Comparison of ENCODE assay signal across 11 cellular contexts in genomic region chr3:48929358-48930035, GRCh38. TPM values are rescaled to one million over a fixed set of nuclear protein-coding genes. Genes with fewer than 3 reads are reported as not detected.
DNase-seq lines count a peak whose midpoint lies in the region; ATAC-seq and TF ChIP-seq lines count a peak whose summit lies in the region.
"Had no signal": no experiment of that assay in that cellular context is flagged by ENCODE, and none has a peak within 500 bp of the region (broad histone marks: within the 10 kb centered on the region; RNA-seq: fewer than 3 reads in every experiment).

No MANE protein-coding gene starts in this region.

- no peaks in the 10 kb centered on the region for H3K9me3 Mint-ChIP-seq in stimulated activated naive CD8-positive, alpha-beta T cell treated with anti-CD3 and anti-CD28 coated beads, Interleukin-15, Interleukin-2, amounts not matched to agents 100 ng/mL and 50 ng/mL, for 24 hours
- H3K9me3 Mint-ChIP-seq in stimulated activated naive CD8-positive, alpha-beta T cell treated with anti-CD3 and anti-CD28 coated beads, Interleukin-15, amount 100 ng/mL, for 72 hours, result no peaks in the 10 kb centered on the region
- H3K9me3 Mint-ChIP-seq in activated CD8-positive, alpha-beta T cell treated with anti-CD3 and anti-CD28 coated beads for 36 hours, result no peaks in the 10 kb centered on the region
- H3K9me3 Mint-ChIP-seq in immature natural killer cell, result no peaks in the 10 kb centered on the region

- no peak for DNase-seq in stimulated activated naive CD8-positive, alpha-beta T cell treated with anti-CD3 and anti-CD28 coated beads, Interleukin-15, amount 100 ng/mL, for 72 hours
- no peak for DNase-seq in activated CD8-positive, alpha-beta T cell treated with anti-CD3 and anti-CD28 coated beads for 36 hours
- no peak for DNase-seq in immature natural killer cell
- no peak for DNase-seq in foreskin melanocyte
- DNase-seq in DMS153 (lab: John Stamatoyannopoulos, UW), result no peak
- DNase-seq: C1 segment of cervical spinal cord, NCI-H146, NCI-H510A treated with DMSO at 0.1 percent for 48 hours had no signal

- TF ChIP-seq CTCF in activated CD8-positive, alpha-beta T cell treated with anti-CD3 and anti-CD28 coated beads for 36 hours (IDR thresholded peaks at IDR 0.05), result no peak

- POLR2A ChIA-PET in activated CD8-positive, alpha-beta T cell treated with anti-CD3 and anti-CD28 coated beads for 36 hours (lab: Charles Lee), result interaction anchor here (0.6 to 4.7 kb wide), 4 partner anchors 10 to 192 kb away, joined by 3 to 35 read pairs (median 4); partner anchors contain the start of gene ARIH2

- H3K27me3 Mint-ChIP-seq in stimulated activated naive CD8-positive, alpha-beta T cell treated with anti-CD3 and anti-CD28 coated beads, Interleukin-15, Interleukin-2, amounts not matched to agents 100 ng/mL and 50 ng/mL, for 24 hours, result no peaks in the 10 kb centered on the region
- no peaks in the 10 kb centered on the region for H3K27me3 Mint-ChIP-seq in stimulated activated naive CD8-positive, alpha-beta T cell treated with anti-CD3 and anti-CD28 coated beads, Interleukin-15, amount 100 ng/mL, for 72 hours
- H3K27me3 Mint-ChIP-seq in activated CD8-positive, alpha-beta T cell treated with anti-CD3 and anti-CD28 coated beads for 36 hours, result no peaks in the 10 kb centered on the region
- H3K27me3 Mint-ChIP-seq in immature natural killer cell (ENCODE audit: low read depth in 3 of 3), result peaks cover 0 to 15% (median 4%) of the 10 kb centered on the region in 3 donors

- ATAC-seq in stimulated activated naive CD8-positive, alpha-beta T cell treated with anti-CD3 and anti-CD28 coated beads, Interleukin-15, amount 100 ng/mL, for 72 hours, result no peak
- ATAC-seq in activated CD8-positive, alpha-beta T cell treated with anti-CD3 and anti-CD28 coated beads for 36 hours, result no peak
- ATAC-seq in HG03571 (IDR thresholded peaks at IDR 0.05; ENCODE audit: unreplicated experiment) (no peak), GM21576 (IDR thresholded peaks at IDR 0.05; ENCODE audit: unreplicated experiment) (no peak)

- peak overlapping the region; percentile 64 for H3K27ac Mint-ChIP-seq in stimulated activated naive CD8-positive, alpha-beta T cell treated with anti-CD3 and anti-CD28 coated beads, Interleukin-15, Interleukin-2, amounts not matched to agents 100 ng/mL and 50 ng/mL, for 24 hours
- H3K27ac Mint-ChIP-seq in stimulated activated naive CD8-positive, alpha-beta T cell treated with anti-CD3 and anti-CD28 coated beads, Interleukin-15, amount 100 ng/mL, for 72 hours, result peak overlapping the region in 1 of 2 donors; percentile 37
- peak overlapping the region; percentile 23 for H3K27ac Mint-ChIP-seq in activated CD8-positive, alpha-beta T cell treated with anti-CD3 and anti-CD28 coated beads for 36 hours
- peak overlapping the region; percentile 77 to 96 (median 91) for H3K27ac Mint-ChIP-seq in immature natural killer cell

- peaks cover 76% of the 10 kb centered on the region for H3K36me3 Mint-ChIP-seq in stimulated activated naive CD8-positive, alpha-beta T cell treated with anti-CD3 and anti-CD28 coated beads, Interleukin-15, Interleukin-2, amounts not matched to agents 100 ng/mL and 50 ng/mL, for 24 hours (ENCODE audit: low read depth)
- peaks cover 71% of the 10 kb centered on the region for H3K36me3 Mint-ChIP-seq in activated CD8-positive, alpha-beta T cell treated with anti-CD3 and anti-CD28 coated beads for 36 hours (ENCODE audit: low read depth)
- H3K36me3 Mint-ChIP-seq in immature natural killer cell, result peaks cover 19 to 33% (median 31%) of the 10 kb centered on the region in 3 donors

- peaks cover 75% of the 10 kb centered on the region for H3K4me1 Mint-ChIP-seq in stimulated activated naive CD8-positive, alpha-beta T cell treated with anti-CD3 and anti-CD28 coated beads, Interleukin-15, Interleukin-2, amounts not matched to agents 100 ng/mL and 50 ng/mL, for 24 hours (ENCODE audit: low read depth)
- peaks cover 70% of the 10 kb centered on the region for H3K4me1 Mint-ChIP-seq in stimulated activated naive CD8-positive, alpha-beta T cell treated with anti-CD3 and anti-CD28 coated beads, Interleukin-15, amount 100 ng/mL, for 72 hours
- H3K4me1 Mint-ChIP-seq in activated CD8-positive, alpha-beta T cell treated with anti-CD3 and anti-CD28 coated beads for 36 hours (ENCODE audit: low read depth), result peaks cover 67% of the 10 kb centered on the region
- H3K4me1 Mint-ChIP-seq in immature natural killer cell, result peaks cover 77 to 82% of the 10 kb centered on the region in 2 donors

- peak overlapping the region; percentile 32 for H3K4me3 Mint-ChIP-seq in stimulated activated naive CD8-positive, alpha-beta T cell treated with anti-CD3 and anti-CD28 coated beads, Interleukin-15, Interleukin-2, amounts not matched to agents 100 ng/mL and 50 ng/mL, for 24 hours
- peak overlapping the region in 1 of 2 donors; percentile 50 for H3K4me3 Mint-ChIP-seq in stimulated activated naive CD8-positive, alpha-beta T cell treated with anti-CD3 and anti-CD28 coated beads, Interleukin-15, amount 100 ng/mL, for 72 hours
- H3K4me3 Mint-ChIP-seq in activated CD8-positive, alpha-beta T cell treated with anti-CD3 and anti-CD28 coated beads for 36 hours, result no peak overlapping the region
- peak overlapping the region; percentile 54 to 84 (median 75) for H3K4me3 Mint-ChIP-seq in immature natural killer cell

- CTCF ChIA-PET in activated CD8-positive, alpha-beta T cell treated with anti-CD3 and anti-CD28 coated beads for 36 hours (lab: Charles Lee), result interaction anchor here (0.9 to 1.5 kb wide), 3 partner anchors 10 to 66 kb away, joined by 4 to 5 read pairs (median 4); no protein-coding TSS in a partner anchor

- intact Hi-C loops in activated CD8-positive, alpha-beta T cell treated with anti-CD3 and anti-CD28 coated beads for 36 hours (cut with micrococcal nuclease), result no loop called here

RNA-seq across cellular contexts. Expression of gene ARIH2, which starts 10.9 kb away (rescaled TPM):
- 100 to 1,000 TPM in 1 of 2 experiments, 10 to 100 TPM in 1; 98.2 to 115 TPM for total RNA-seq in activated CD8-positive, alpha-beta T cell treated with anti-CD3 and anti-CD28 coated beads for 36 hours
- polyA plus RNA-seq in immature natural killer cell, result 100 to 1,000 TPM; 171 to 224 (median 177) TPM

RNA-seq across cellular contexts. Expression of gene SLC25A20, which starts 30.8 kb away (rescaled TPM):
- total RNA-seq in activated CD8-positive, alpha-beta T cell treated with anti-CD3 and anti-CD28 coated beads for 36 hours, result 10 to 100 TPM; 14.8 to 16.8 TPM
- 100 to 1,000 TPM in 2 of 3 donors, 10 to 100 TPM in 1; 100.0 to 254 (median 100) TPM for polyA plus RNA-seq in immature natural killer cell
